ENCODE assay signal across 17 cellular contexts in the genomic region with DNA sequence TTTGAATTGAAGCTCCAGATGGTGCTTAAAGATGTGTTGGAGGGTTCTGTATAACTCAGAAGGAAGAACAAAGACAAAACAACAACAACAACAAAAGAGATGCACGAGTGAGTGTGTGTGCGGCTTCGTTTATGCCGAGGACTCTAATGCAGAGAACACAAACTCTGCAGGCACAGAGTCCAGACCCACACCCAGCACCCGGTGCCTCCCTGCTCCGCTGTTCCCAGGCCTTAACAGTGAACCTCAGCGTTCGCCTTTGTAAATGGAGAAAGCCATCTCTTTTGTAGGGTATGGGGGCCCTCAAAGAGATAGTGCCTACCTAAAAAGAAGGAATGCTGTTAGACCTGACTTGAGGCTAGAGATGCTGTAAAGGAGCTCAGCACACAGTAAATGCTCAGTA.
DNase-seq lines count a peak whose midpoint lies in the region; ATAC-seq and TF ChIP-seq lines count a peak whose summit lies in the region.
"Had no signal": no experiment of that assay in that cellular context is flagged by ENCODE, and none has a peak within 500 bp of the region (broad histone marks: within the 10 kb centered on the region; RNA-seq: fewer than 3 reads in every experiment).

No MANE protein-coding gene starts in this region.

- no peak overlapping the region for H3K4me3 Mint-ChIP-seq in osteocyte (ENCODE audit: unreplicated experiment)
- H3K4me3 Mint-ChIP-seq in CD8-positive, alpha-beta T cell: no peak overlapping the region
- H3K4me3 Mint-ChIP-seq: CD14-positive monocyte; CD4-positive, alpha-beta memory T cell; HFFc6 had no signal

- H3K4me3 ChIP-seq in CD8-positive, alpha-beta T cell (ENCODE audit: low read depth, low read length): no peak overlapping the region
- H3K4me3 ChIP-seq: BLaER1, GM23248 had no signal

- H3K27ac ChIP-seq in CD8-positive, alpha-beta T cell (ENCODE audit: low read depth, low read length): no peak overlapping the region
- H3K27ac ChIP-seq: BLaER1, GM23248 had no signal

- no peak for ATAC-seq in Right ventricle myocardium inferior
- ATAC-seq in left lobe of liver: no peak
- ATAC-seq in CD8-positive, alpha-beta T cell: no peak
- ATAC-seq: HCT116 had no signal

- no peak overlapping the region for H3K27ac Mint-ChIP-seq in osteocyte (ENCODE audit: unreplicated experiment)
- H3K27ac Mint-ChIP-seq in CD8-positive, alpha-beta T cell: no peak overlapping the region
- H3K27ac Mint-ChIP-seq: CD14-positive monocyte; CD4-positive, alpha-beta memory T cell; HFFc6 had no signal

- H3K9me3 ChIP-seq in CD8-positive, alpha-beta T cell (ENCODE audit: low read length): no peaks in the 10 kb centered on the region
- H3K9me3 ChIP-seq: BLaER1 had no signal

- intact Hi-C loops in cardiac septum (cut with DNase I): no loop called here
- intact Hi-C loops in Right ventricle myocardium inferior (cut with DNase I): no loop called here
- intact Hi-C loops in CD8-positive, alpha-beta T cell (cut with DNase I, micrococcal nuclease): loop anchor here in 1 of 2 experiments (10.0 kb wide), 1 partner anchor 160 kb away; no protein-coding TSS in a partner anchor

- no peaks in the 10 kb centered on the region for H3K4me1 Mint-ChIP-seq in osteocyte (ENCODE audit: unreplicated experiment)
- H3K4me1 Mint-ChIP-seq in CD8-positive, alpha-beta T cell (ENCODE audit: low read depth): peaks cover 25% of the 10 kb centered on the region

- peaks cover 5% of the 10 kb centered on the region for H3K9me3 Mint-ChIP-seq in osteocyte (ENCODE audit: unreplicated experiment)
- no peaks in the 10 kb centered on the region for H3K9me3 Mint-ChIP-seq in CD8-positive, alpha-beta T cell
- H3K9me3 Mint-ChIP-seq: CD4-positive, alpha-beta memory T cell had no signal

- no peaks in the 10 kb centered on the region for H3K36me3 ChIP-seq in CD8-positive, alpha-beta T cell (ENCODE audit: insufficient read depth, low read length)
- H3K36me3 ChIP-seq: BLaER1 had no signal

- TF ChIP-seq CTCF in osteocyte (IDR thresholded peaks at IDR 0.05): no peak
- TF ChIP-seq CTCF in CD8-positive, alpha-beta T cell (IDR thresholded peaks at IDR 0.05): no peak

- H3K27me3 Mint-ChIP-seq in osteocyte (ENCODE audit: unreplicated experiment): no peaks in the 10 kb centered on the region
- peaks cover 3% of the 10 kb centered on the region for H3K27me3 Mint-ChIP-seq in CD8-positive, alpha-beta T cell (ENCODE audit: low read depth)
- H3K27me3 Mint-ChIP-seq: CD4-positive, alpha-beta memory T cell had no signal

- POLR2A ChIA-PET in CD8-positive, alpha-beta T cell (lab: Charles Lee): no interaction called here

- CTCF ChIA-PET in CD8-positive, alpha-beta T cell (lab: Charles Lee): interaction anchor here (0.6 to 1.8 kb wide), 3 partner anchors 9 to 203 kb away, joined by 3 to 5 read pairs (median 4); no protein-coding TSS in a partner anchor

- no peaks in the 10 kb centered on the region for H3K36me3 Mint-ChIP-seq in osteocyte (ENCODE audit: unreplicated experiment)
- H3K36me3 Mint-ChIP-seq in CD8-positive, alpha-beta T cell: no peaks in the 10 kb centered on the region
- H3K36me3 Mint-ChIP-seq: CD4-positive, alpha-beta memory T cell had no signal

- peak; percentile 20 for DNase-seq in cardiac septum (ENCODE audit: low spot score)
- no peak for DNase-seq in Right ventricle myocardium inferior (ENCODE audit: missing footprints)
- peak; percentile 26 for DNase-seq in left lobe of liver (ENCODE audit: low spot score)
- peak; percentile 73 for DNase-seq in osteocyte (ENCODE audit: extremely low spot score, unreplicated experiment)
- DNase-seq in NCI-H1092 (lab: John Stamatoyannopoulos, UW): no peak
- DNase-seq in CD8-positive, alpha-beta T cell: no peak
- no peak for DNase-seq in T1000 (lab: John Stamatoyannopoulos, UW)
- DNase-seq: 8988T; Calu3; CD4-positive, alpha-beta memory T cell; DMS79 treated with DMSO at 0.1 percent for 48 hours; GF-D8; GM23248; HFFc6 had no signal

- H3K4me1 ChIP-seq in CD8-positive, alpha-beta T cell (ENCODE audit: insufficient read depth, low read length): peaks cover 24% of the 10 kb centered on the region

- H3K27me3 ChIP-seq in CD8-positive, alpha-beta T cell (ENCODE audit: insufficient read depth, low read length): no peaks in the 10 kb centered on the region
- H3K27me3 ChIP-seq: BLaER1 had no signal

Comparison
In these comparisons a context has a peak if more than half of its experiments do, and no peak if none do; other contexts are left out.
1. DNase-seq: peak in cardiac septum (single experiment), left lobe of liver (single experiment) and osteocyte (single experiment); none in Right ventricle myocardium inferior (single experiment), NCI-H1092 (single experiment), CD8-positive, alpha-beta T cell (0 of 7) and T1000 (single experiment).